Comparison of ENCODE assay signal across 18 cellular contexts in the genomic region with DNA sequence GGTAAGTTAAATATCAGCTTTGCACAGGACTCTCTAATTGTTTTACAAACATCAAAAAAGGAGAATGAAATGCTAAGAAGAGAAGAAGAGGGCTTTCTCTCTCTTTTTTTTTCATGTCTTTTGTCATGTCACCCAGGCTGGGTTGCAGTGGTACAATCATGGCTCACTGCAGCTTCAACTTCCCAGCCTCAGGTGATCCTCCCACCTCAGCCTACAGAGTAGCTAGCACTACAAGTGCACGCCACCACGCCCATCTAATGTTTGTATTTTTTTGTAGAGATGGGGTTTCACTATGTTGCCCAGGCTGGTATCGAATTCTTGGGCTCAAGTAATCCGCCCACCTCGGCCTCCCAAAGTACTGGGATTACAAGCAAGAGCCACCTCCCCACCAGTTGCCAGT. TPM values are rescaled to one million over a fixed set of nuclear protein-coding genes. Genes with fewer than 3 reads are reported as not detected.
DNase-seq lines count a peak whose midpoint lies in the region; ATAC-seq and TF ChIP-seq lines count a peak whose summit lies in the region.
"Had no signal": no experiment of that assay in that cellular context is flagged by ENCODE, and none has a peak within 500 bp of the region (broad histone marks: within the 10 kb centered on the region; RNA-seq: fewer than 3 reads in every experiment).

No MANE protein-coding gene starts in this region.

- no peak overlapping the region for H3K27ac ChIP-seq in heart right ventricle
- H3K27ac ChIP-seq in GM23338 (ENCODE audit: low read depth): peak overlapping the region; percentile 57
- H3K27ac ChIP-seq in trophoblast cell (ENCODE audit: low read depth, low read length): no peak overlapping the region

- H3K4me1 ChIP-seq in heart right ventricle (peaks cover 5 to 48% (median 30%) of the 10 kb centered on the region in 9 donors), GM23338 (ENCODE audit: insufficient read depth) (peaks cover 48% of the 10 kb centered on the region), trophoblast cell (ENCODE audit: control insufficient read depth in 1 of 2, insufficient read depth in 2 of 2, low read length in 2 of 2) (peaks cover 0 to 2% of the 10 kb centered on the region in 2 experiments)

- H3K4me3 ChIP-seq in heart right ventricle (no peak overlapping the region), GM23338 (no peak overlapping the region), trophoblast cell (ENCODE audit: low read depth, low read length) (no peak overlapping the region)
- H3K4me3 ChIP-seq: GM12878, K562 had no signal

- no peak overlapping the region for H4K8ac ChIP-seq in trophoblast cell (ENCODE audit: low read depth, low read length)

- H3K9me3 ChIP-seq in heart right ventricle (peaks cover 0 to 10% (median 0%) of the 10 kb centered on the region in 11 donors), trophoblast cell (ENCODE audit: insufficient read depth, low read depth, low read length) (peaks cover 3% of the 10 kb centered on the region)

- no peak overlapping the region for H2BK120ac ChIP-seq in trophoblast cell (ENCODE audit: insufficient read depth, low read length, poor library complexity)

- 96 to 99% methylated on average over 5 of the region's 5 CpGs for WGBS in heart right ventricle, 2 donors
- WGBS in trophoblast cell (ENCODE audit: extremely low coverage, insufficient coverage, insufficient read length): no CpG with 5 or more reads among the region's 5 CpGs

- no peak overlapping the region for H3K4me3 Mint-ChIP-seq in GM23338
- no peak overlapping the region for H3K4me3 Mint-ChIP-seq in activated naive CD8-positive, alpha-beta T cell treated with anti-CD3 and anti-CD28 coated beads for 36 hours

- TF ChIP-seq CTCF in heart right ventricle (IDR thresholded peaks at IDR 0.05) (no peak), GM23338 (conservative IDR thresholded peaks at IDR 0.05; ENCODE audit: low read depth in 2 of 2) (no peak)

- H2BK12ac ChIP-seq in trophoblast cell (ENCODE audit: low read length): no peak overlapping the region

- no peak overlapping the region for H3K23ac ChIP-seq in trophoblast cell (ENCODE audit: low read length)

- 0 out of 2 replicates have a peak, but pooled peaks cover 5% of the 10 kb centered on the region for H3F3A ChIP-seq in GM23338 (replicated peaks; ENCODE audit: low read depth)

- no peak overlapping the region for H3K9ac ChIP-seq in trophoblast cell (ENCODE audit: low read length)

- H4K12ac ChIP-seq in trophoblast cell (ENCODE audit: low read depth, low read length): no peak overlapping the region

- H2AK5ac ChIP-seq in trophoblast cell (ENCODE audit: low read length): no peak overlapping the region

- DNase-seq in cardiac septum (ENCODE audit: low spot score) (peak; percentile 57), heart right ventricle (no peak), GM23338 (ENCODE audit: low spot score) (no peak), trophoblast cell (no peak), hepatic stellate cell (ENCODE audit: low spot score) (no peak), ecto neural progenitor cell (ENCODE audit: low spot score) (no peak)
- DNase-seq in activated naive CD8-positive, alpha-beta T cell treated with anti-CD3 and anti-CD28 coated beads for 36 hours: no peak
- DNase-seq: DMS53; NCI-H146; NCI-H2081 treated with DMSO at 0.1 percent for 48 hours; NCI-H69; NK-92 treated with Interleukin-12 subunit alpha and Interleukin-12 subunit beta, amount 100 ng/mL, for 24 hours; OCI-M1; RPMI8226 had no signal

- H3K79me2 ChIP-seq in GM23338 (replicated peaks; ENCODE audit: insufficient read depth): peaks cover 100% of the 10 kb centered on the region
- H3K79me2 ChIP-seq in trophoblast cell (ENCODE audit: control insufficient read depth, insufficient read depth, low read length, poor library complexity): peaks cover 7% of the 10 kb centered on the region

- peak overlapping the region; percentile 47 for H3K4ac ChIP-seq in trophoblast cell (ENCODE audit: low read depth, low read length)

- peaks cover 23% of the 10 kb centered on the region for H3K36me3 Mint-ChIP-seq in GM23338 (ENCODE audit: low read depth)
- peaks cover 33% of the 10 kb centered on the region for H3K36me3 Mint-ChIP-seq in activated naive CD8-positive, alpha-beta T cell treated with anti-CD3 and anti-CD28 coated beads for 36 hours

- H3K36me3 ChIP-seq in heart right ventricle (peaks cover 0 to 10% (median 0%) of the 10 kb centered on the region in 9 donors), GM23338 (ENCODE audit: insufficient read depth) (peaks cover 7% of the 10 kb centered on the region), trophoblast cell (ENCODE audit: control insufficient read depth in 1 of 2, insufficient read depth in 2 of 2, low read length in 2 of 2) (peaks cover 10 to 11% of the 10 kb centered on the region in 2 experiments)

- H3K27me3 Mint-ChIP-seq in GM23338 (ENCODE audit: insufficient read depth, low read depth, poor library complexity): peaks cover 9% of the 10 kb centered on the region
- H3K27me3 Mint-ChIP-seq in activated naive CD8-positive, alpha-beta T cell treated with anti-CD3 and anti-CD28 coated beads for 36 hours: no peaks in the 10 kb centered on the region

- H3K14ac ChIP-seq in trophoblast cell (ENCODE audit: low read length): no peak overlapping the region

- H3K9me3 Mint-ChIP-seq in GM23338: peaks cover 13% of the 10 kb centered on the region
- peaks cover 11% of the 10 kb centered on the region for H3K9me3 Mint-ChIP-seq in activated naive CD8-positive, alpha-beta T cell treated with anti-CD3 and anti-CD28 coated beads for 36 hours

- peak overlapping the region; percentile 68; the same call in 1 of the 2 replicates for H3K27ac Mint-ChIP-seq in GM23338
- H3K27ac Mint-ChIP-seq in activated naive CD8-positive, alpha-beta T cell treated with anti-CD3 and anti-CD28 coated beads for 36 hours: peak overlapping the region; percentile 45

- ATAC-seq in heart right ventricle: no peak
- no peak for ATAC-seq in GM23338
- no peak for ATAC-seq in GM19452 (IDR thresholded peaks at IDR 0.05; ENCODE audit: unreplicated experiment)
- ATAC-seq: GM12878, HCT116, K562 had no signal

- no peaks in the 10 kb centered on the region for H3K9me2 ChIP-seq in GM23338 (ENCODE audit: insufficient read depth)

- H3K79me1 ChIP-seq in trophoblast cell (ENCODE audit: low read length): no peaks in the 10 kb centered on the region

- H4K91ac ChIP-seq in trophoblast cell (ENCODE audit: low read depth, low read length): no peak overlapping the region

- no peak overlapping the region for H3K18ac ChIP-seq in trophoblast cell (ENCODE audit: low read length)

- H3K4me1 Mint-ChIP-seq in GM23338: peaks cover 47% of the 10 kb centered on the region
- peaks cover 80% of the 10 kb centered on the region for H3K4me1 Mint-ChIP-seq in activated naive CD8-positive, alpha-beta T cell treated with anti-CD3 and anti-CD28 coated beads for 36 hours

- H3K4me2 ChIP-seq in GM23338 (no peak overlapping the region), trophoblast cell (ENCODE audit: low read length) (no peak overlapping the region)

- intact Hi-C loops in cardiac septum (cut with DNase I) (no loop called here), heart right ventricle (cut with DNase I) (loop anchor here in 1 of 10 donors (5.0 kb wide), 1 partner anchor 45 kb away; no protein-coding TSS in a partner anchor)

- H4K20me1 ChIP-seq in GM23338 (replicated peaks; ENCODE audit: insufficient read depth): peaks cover 58% of the 10 kb centered on the region

- no peak overlapping the region for H2BK5ac ChIP-seq in trophoblast cell (ENCODE audit: low read depth, low read length, poor library complexity)

- H2AFZ ChIP-seq in GM23338 (no peak overlapping the region), trophoblast cell (ENCODE audit: insufficient read depth, low read length, poor library complexity) (no peak overlapping the region)

- H3K27me3 ChIP-seq in heart right ventricle (no peaks in the 10 kb centered on the region), GM23338 (ENCODE audit: insufficient read depth) (no peaks in the 10 kb centered on the region), trophoblast cell (ENCODE audit: insufficient read depth, low read length) (no peaks in the 10 kb centered on the region)

TF ChIP-seq in GM23338, 12 proteins besides CTCF, POLR2A, EP300 and RAD21 (continues in another document):
- TF ChIP-seq CREB1 (CRISPR knock-in tag; IDR thresholded peaks at IDR 0.05; ENCODE audit: low read depth): no peak
- TF ChIP-seq JUNB (IDR thresholded peaks at IDR 0.05; ENCODE audit: unreplicated experiment): no peak

RNA-seq across cellular contexts. Expression of a gene that starts 18.6 kb away (rescaled TPM):
- total RNA-seq in cardiac septum: 20.9 TPM
- total RNA-seq in heart right ventricle: 10 to 100 TPM; 13.2 to 21.9 (median 15.8) TPM
- polyA plus RNA-seq in heart right ventricle: 1 to 10 TPM; 2.3 to 2.7 TPM
- 101 and 107 TPM in 2 replicates for total RNA-seq in GM23338 (2014; rRNA removed; shearing (Covaris generic))
- 32.3 and 34.0 TPM in 2 replicates for polyA plus RNA-seq in GM23338 (2016; fragmentation: Nextera tagmentation; extraction: Ambion mirVana)
- total RNA-seq in activated naive CD8-positive, alpha-beta T cell treated with anti-CD3 and anti-CD28 coated beads for 36 hours: 10 to 100 TPM; 22.0 to 25.1 TPM
- polyA plus RNA-seq in trophoblast cell (2013): 106 and 110 TPM in 2 replicates
